Comparison of ENCODE assay signal across 32 cellular contexts in the genomic region with DNA sequence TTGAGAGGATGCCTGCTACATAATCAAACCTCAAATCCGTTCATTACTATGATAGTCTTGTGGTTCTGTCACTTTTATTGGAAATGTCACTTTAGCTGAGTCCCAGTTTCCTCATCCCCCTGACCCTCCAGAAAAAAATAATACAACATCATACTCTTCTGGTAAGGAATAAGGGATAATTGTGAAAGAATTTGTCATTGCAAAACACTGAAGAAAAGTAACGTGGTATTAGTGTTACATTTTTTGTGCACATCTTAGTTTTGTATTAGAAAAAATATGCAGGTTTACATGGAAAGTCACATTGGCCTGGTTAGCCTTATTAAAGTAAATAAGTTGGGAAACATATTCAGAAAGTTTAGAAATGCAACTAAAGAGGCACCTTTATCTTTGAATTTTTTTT.
"Had no signal": no experiment of that assay in that cellular context is flagged by ENCODE, and none has a peak within 500 bp of the region (broad histone marks: within the 10 kb centered on the region; RNA-seq: fewer than 3 reads in every experiment).

No MANE protein-coding gene starts in this region.

- H3K4me3 ChIP-seq: colonic mucosa, dorsolateral prefrontal cortex, esophagus muscularis mucosa, gastrocnemius medialis had no signal

- H3K4me1 ChIP-seq: colonic mucosa, foreskin keratinocyte, gastrocnemius medialis had no signal

- H3K27me3 Mint-ChIP-seq: activated CD4-positive, alpha-beta memory T cell treated with anti-CD3 and anti-CD28 coated beads for 36 hours; activated CD4-positive, alpha-beta T cell treated with anti-CD3 and anti-CD28 coated beads for 36 hours; activated CD4-positive, alpha-beta T cell treated with anti-CD3 and anti-CD28 coated beads, Interleukin-2, amount 10 ng/mL, durations not matched to agents 24 days and 14 days; activated CD8-positive, alpha-beta memory T cell treated with anti-CD3 and anti-CD28 coated beads, Interleukin-2, amount 10 ng/mL, durations not matched to agents 7 days and 5 days; activated naive CD4-positive, alpha-beta T cell treated with anti-CD3 and anti-CD28 coated beads, Interleukin-2, amount 10 ng/mL, durations not matched to agents 7 days and 5 days; activated naive CD8-positive, alpha-beta T cell treated with anti-CD3 and anti-CD28 coated beads, Interleukin-2, amount 10 ng/mL, durations not matched to agents 7 days and 5 days; dendritic cell treated with granulocyte-macrophage colony-stimulating factor and Interleukin-4, amounts not matched to agents 40 ng/mL and 50 ng/mL, for 4 days; effector memory CD8-positive, alpha-beta T cell had no signal

- ATAC-seq: activated CD4-positive, alpha-beta T cell treated with anti-CD3 and anti-CD28 coated beads for 36 hours; activated CD8-positive, alpha-beta memory T cell treated with anti-CD3 and anti-CD28 coated beads, Interleukin-2, amount 10 ng/mL, durations not matched to agents 7 days and 5 days; activated CD8-positive, alpha-beta T cell treated with anti-CD3 and anti-CD28 coated beads, Interleukin-2, amount 10 ng/mL, durations not matched to agents 7 days and 5 days; activated naive CD4-positive, alpha-beta T cell treated with anti-CD3 and anti-CD28 coated beads, Interleukin-2, amount 50 U/mL, for 72 hours; effector memory CD8-positive, alpha-beta T cell; foreskin keratinocyte; gastrocnemius medialis had no signal

- H3K4me3 Mint-ChIP-seq: activated CD4-positive, alpha-beta memory T cell treated with anti-CD3 and anti-CD28 coated beads for 36 hours; activated CD4-positive, alpha-beta T cell treated with anti-CD3 and anti-CD28 coated beads for 36 hours; activated CD4-positive, alpha-beta T cell treated with anti-CD3 and anti-CD28 coated beads, Interleukin-2, amount 10 ng/mL, durations not matched to agents 24 days and 14 days; activated CD8-positive, alpha-beta memory T cell treated with anti-CD3 and anti-CD28 coated beads, Interleukin-2, amount 10 ng/mL, durations not matched to agents 7 days and 5 days; activated CD8-positive, alpha-beta T cell treated with anti-CD3 and anti-CD28 coated beads, Interleukin-2, amount 10 ng/mL, durations not matched to agents 7 days and 5 days; activated naive CD4-positive, alpha-beta T cell treated with anti-CD3 and anti-CD28 coated beads, Interleukin-2, amount 10 ng/mL, durations not matched to agents 7 days and 5 days; activated naive CD8-positive, alpha-beta T cell treated with anti-CD3 and anti-CD28 coated beads, Interleukin-2, amount 10 ng/mL, durations not matched to agents 7 days and 5 days; activated T-helper 1 cell treated with anti-CD3 and anti-CD28 coated beads, Interleukin-12 subunit alpha, Interleukin-12 subunit beta, Interleukin-2, Interleukin-4 antibody, amounts not matched to agents 30 ng/mL and 10 ng/mL and 1 ng/mL, durations not matched to agents 14 hours and 24 hours and 36 hours; dendritic cell treated with granulocyte-macrophage colony-stimulating factor and Interleukin-4, amounts not matched to agents 40 ng/mL and 50 ng/mL, for 4 days; effector memory CD8-positive, alpha-beta T cell had no signal

- FAIRE-seq: astrocyte, bronchial epithelial cell had no signal

- H3K27me3 ChIP-seq: brain microvascular endothelial cell, colonic mucosa, dorsolateral prefrontal cortex, esophagus muscularis mucosa, foreskin keratinocyte, gastrocnemius medialis had no signal

- DNase-seq: activated CD4-positive, alpha-beta memory T cell treated with anti-CD3 and anti-CD28 coated beads for 36 hours; activated CD4-positive, alpha-beta T cell treated with anti-CD3 and anti-CD28 coated beads for 36 hours; activated CD4-positive, alpha-beta T cell treated with anti-CD3 and anti-CD28 coated beads, Interleukin-2, amount 10 ng/mL, durations not matched to agents 24 days and 14 days; activated CD4-positive, CD25-positive, alpha-beta regulatory T cell; activated CD4-positive, CD25-positive, alpha-beta regulatory T cell treated with anti-CD3 and anti-CD28 coated beads, Interleukin-2, amount 50 U/mL, for 72 hours; activated CD8-positive, alpha-beta memory T cell treated with anti-CD3 and anti-CD28 coated beads, Interleukin-2, amount 10 ng/mL, durations not matched to agents 7 days and 5 days; activated CD8-positive, alpha-beta memory T cell treated with anti-CD3 and anti-CD28 coated beads, Interleukin-2, amount 50 U/mL, for 4 hours; activated CD8-positive, alpha-beta T cell treated with anti-CD3 and anti-CD28 coated beads, Interleukin-2, amount 10 ng/mL, durations not matched to agents 7 days and 5 days; activated effector memory CD4-positive, alpha-beta T cell treated with anti-CD3 and anti-CD28 coated beads, Interleukin-2, amount 50 U/mL, for 16 hours; activated naive CD4-positive, alpha-beta T cell treated with anti-CD3 and anti-CD28 coated beads, Interleukin-2, amount 10 ng/mL, durations not matched to agents 7 days and 5 days; activated naive CD8-positive, alpha-beta T cell treated with anti-CD3 and anti-CD28 coated beads, Interleukin-2, amount 10 ng/mL, durations not matched to agents 7 days and 5 days; activated T-cell treated with anti-CD3 and anti-CD28 coated beads, Interleukin-2, amount 50 U/mL, for 1 hour; activated T-cell treated with anti-CD3 and anti-CD28 coated beads, Interleukin-2, amount 50 U/mL, for 48 hours; amniotic stem cell; anterior cingulate cortex; brain microvascular endothelial cell; caudate nucleus; colonic mucosa; dorsolateral prefrontal cortex; effector memory CD8-positive, alpha-beta T cell; erythroblast; foreskin keratinocyte; gastrocnemius medialis; glutamatergic neuron; T-helper 2 cell had no signal

- H3K27ac Mint-ChIP-seq: activated CD4-positive, alpha-beta memory T cell treated with anti-CD3 and anti-CD28 coated beads for 36 hours; activated CD4-positive, alpha-beta T cell treated with anti-CD3 and anti-CD28 coated beads for 36 hours; activated CD4-positive, alpha-beta T cell treated with anti-CD3 and anti-CD28 coated beads, Interleukin-2, amount 10 ng/mL, durations not matched to agents 24 days and 14 days; activated CD8-positive, alpha-beta memory T cell treated with anti-CD3 and anti-CD28 coated beads, Interleukin-2, amount 10 ng/mL, durations not matched to agents 7 days and 5 days; activated CD8-positive, alpha-beta T cell treated with anti-CD3 and anti-CD28 coated beads, Interleukin-2, amount 10 ng/mL, durations not matched to agents 7 days and 5 days; activated naive CD4-positive, alpha-beta T cell treated with anti-CD3 and anti-CD28 coated beads, Interleukin-2, amount 10 ng/mL, durations not matched to agents 7 days and 5 days; activated naive CD4-positive, alpha-beta T cell treated with anti-CD3 and anti-CD28 coated beads, Interleukin-2, amount 50 U/mL, for 72 hours; activated naive CD8-positive, alpha-beta T cell treated with anti-CD3 and anti-CD28 coated beads, Interleukin-2, amount 10 ng/mL, durations not matched to agents 7 days and 5 days; activated T-helper 1 cell treated with anti-CD3 and anti-CD28 coated beads, Interleukin-12 subunit alpha, Interleukin-12 subunit beta, Interleukin-2, Interleukin-4 antibody, amounts not matched to agents 30 ng/mL and 10 ng/mL and 1 ng/mL, durations not matched to agents 14 hours and 24 hours and 36 hours; activated T-helper 2 cell treated with anti-CD3 and anti-CD28 coated beads, Interferon-gamma antibody, Interleukin-2, Interleukin-4, amounts not matched to agents 10 μg/mL and 5 μg/mL and 100 μg/mL, durations not matched to agents 14 hours and 24 hours and 36 hours; dendritic cell treated with granulocyte-macrophage colony-stimulating factor and Interleukin-4, amounts not matched to agents 40 ng/mL and 50 ng/mL, for 4 days; effector memory CD8-positive, alpha-beta T cell had no signal

- H3K4me1 Mint-ChIP-seq: activated CD4-positive, alpha-beta T cell treated with anti-CD3 and anti-CD28 coated beads for 36 hours; activated CD4-positive, alpha-beta T cell treated with anti-CD3 and anti-CD28 coated beads, Interleukin-2, amount 10 ng/mL, durations not matched to agents 24 days and 14 days; activated CD8-positive, alpha-beta memory T cell treated with anti-CD3 and anti-CD28 coated beads, Interleukin-2, amount 10 ng/mL, durations not matched to agents 7 days and 5 days; activated naive CD4-positive, alpha-beta T cell treated with anti-CD3 and anti-CD28 coated beads, Interleukin-2, amount 10 ng/mL, durations not matched to agents 7 days and 5 days; activated naive CD8-positive, alpha-beta T cell treated with anti-CD3 and anti-CD28 coated beads, Interleukin-2, amount 10 ng/mL, durations not matched to agents 7 days and 5 days had no signal

- H3K36me3 Mint-ChIP-seq: activated CD4-positive, alpha-beta memory T cell treated with anti-CD3 and anti-CD28 coated beads for 36 hours; activated CD8-positive, alpha-beta memory T cell treated with anti-CD3 and anti-CD28 coated beads, Interleukin-2, amount 10 ng/mL, durations not matched to agents 7 days and 5 days; activated naive CD4-positive, alpha-beta T cell treated with anti-CD3 and anti-CD28 coated beads, Interleukin-2, amount 10 ng/mL, durations not matched to agents 7 days and 5 days; activated naive CD4-positive, alpha-beta T cell treated with anti-CD3 and anti-CD28 coated beads, Interleukin-2, amount 50 U/mL, for 72 hours; activated naive CD8-positive, alpha-beta T cell treated with anti-CD3 and anti-CD28 coated beads, Interleukin-2, amount 10 ng/mL, durations not matched to agents 7 days and 5 days had no signal

- H3K36me3 ChIP-seq: brain microvascular endothelial cell, colonic mucosa, esophagus muscularis mucosa, gastrocnemius medialis had no signal

- H3K27ac ChIP-seq: brain microvascular endothelial cell, colonic mucosa, dorsolateral prefrontal cortex, foreskin keratinocyte, gastrocnemius medialis had no signal

- H3K9me3 Mint-ChIP-seq: activated CD4-positive, alpha-beta T cell treated with anti-CD3 and anti-CD28 coated beads, Interleukin-2, amount 10 ng/mL, durations not matched to agents 24 days and 14 days; activated naive CD4-positive, alpha-beta T cell treated with anti-CD3 and anti-CD28 coated beads, Interleukin-2, amount 10 ng/mL, durations not matched to agents 7 days and 5 days; activated naive CD8-positive, alpha-beta T cell treated with anti-CD3 and anti-CD28 coated beads, Interleukin-2, amount 10 ng/mL, durations not matched to agents 7 days and 5 days; activated T-helper 1 cell treated with anti-CD3 and anti-CD28 coated beads, Interleukin-12 subunit alpha, Interleukin-12 subunit beta, Interleukin-2, Interleukin-4 antibody, amounts not matched to agents 30 ng/mL and 10 ng/mL and 1 ng/mL, durations not matched to agents 14 hours and 24 hours and 36 hours; activated T-helper 2 cell treated with anti-CD3 and anti-CD28 coated beads, Interferon-gamma antibody, Interleukin-2, Interleukin-4, amounts not matched to agents 10 μg/mL and 5 μg/mL and 100 μg/mL, durations not matched to agents 14 hours and 24 hours and 36 hours; dendritic cell treated with granulocyte-macrophage colony-stimulating factor and Interleukin-4, amounts not matched to agents 40 ng/mL and 50 ng/mL, for 4 days had no signal

- H3K9me3 ChIP-seq: colonic mucosa, esophagus muscularis mucosa, gastrocnemius medialis had no signal
